Comparison of ENCODE assay signal across 39 cellular contexts in genomic region chr16:22124583-22125284, GRCh38. TPM values are rescaled to one million over a fixed set of nuclear protein-coding genes. Genes with fewer than 3 reads are reported as not detected.
"Had no signal": no experiment of that assay in that cellular context is flagged by ENCODE, and none has a peak within 500 bp of the region (broad histone marks: within the 10 kb centered on the region; RNA-seq: fewer than 3 reads in every experiment).

No MANE protein-coding gene starts in this region.

- H3K4me3 ChIP-seq: MG63 had no signal

- H3K36me3 ChIP-seq: MG63 had no signal

- DNase-seq: Karpas-422, Kasumi-1, MG63, MM.1S, MV-4-11, NCI-H1048, NCI-H1092, NCI-H1092 treated with DMSO at 0.1 percent for 48 hours, NCI-H1105, NCI-H1105 treated with DMSO at 0.1 percent for 48 hours, NCI-H1417, NCI-H1417 treated with DMSO at 0.1 percent for 48 hours, NCI-H1436, NCI-H1436 treated with DMSO at 0.1 percent for 48 hours, NCI-H146, NCI-H1694, NCI-H1694 treated with DMSO at 0.1 percent for 48 hours, NCI-H187, NCI-H187 treated with DMSO at 0.1 percent for 48 hours, NCI-H1930, NCI-H2029, NCI-H2029 treated with DMSO at 0.1 percent for 48 hours, NCI-H2081, NCI-H2081 treated with DMSO at 0.1 percent for 48 hours, NCI-H2107, NCI-H2171, NCI-H2171 treated with DMSO at 0.1 percent for 48 hours, NCI-H2227 treated with DMSO at 0.1 percent for 48 hours, NCI-H226, NCI-H345, NCI-H446, NCI-H446 treated with DMSO at 0.1 percent for 48 hours, NCI-H510A, NCI-H510A treated with DMSO at 0.1 percent for 48 hours, NCI-H524 had no signal

- H3K9me3 ChIP-seq: MG63 had no signal

RNA-seq across cellular contexts. Expression of gene VWA3A, which starts 32.4 kb away (rescaled TPM):
- total RNA-seq: LHCN-M2, M059J, MCF 10A, NCI-H460 had no signal

RNA-seq across cellular contexts. Expression of gene SDR42E2, which starts 37.6 kb away (rescaled TPM):
- total RNA-seq: LHCN-M2, M059J, MCF 10A, NCI-H460 had no signal
